Comparison of ENCODE assay signal across 19 cellular contexts in the genomic region with DNA sequence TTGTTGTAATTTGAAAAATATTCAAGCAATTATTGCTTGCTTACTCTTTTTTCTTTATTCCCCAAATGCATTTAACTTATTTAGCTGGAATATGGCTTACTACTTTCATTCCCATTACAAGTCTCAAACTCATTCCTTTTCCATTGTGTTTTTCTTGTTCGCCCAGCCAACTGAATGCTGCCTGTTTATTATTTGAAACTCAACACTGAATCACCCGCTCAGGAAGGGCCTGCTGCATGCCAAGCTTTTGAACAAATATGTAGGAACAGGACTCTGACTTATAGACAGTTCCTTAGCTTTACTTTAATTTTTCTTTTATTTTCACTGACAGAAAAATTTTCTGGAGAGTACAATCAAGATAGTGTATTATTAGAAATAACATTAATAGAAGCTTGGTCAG. TPM values are rescaled to one million over a fixed set of nuclear protein-coding genes. Genes with fewer than 3 reads are reported as not detected.
DNase-seq lines count a peak whose midpoint lies in the region; ATAC-seq, FAIRE-seq and TF ChIP-seq lines count a peak whose summit lies in the region.
"Had no signal": no experiment of that assay in that cellular context is flagged by ENCODE, and none has a peak within 500 bp of the region (broad histone marks: within the 10 kb centered on the region; RNA-seq: fewer than 3 reads in every experiment).

No MANE protein-coding gene starts in this region.

- no peaks in the 10 kb centered on the region for H3K9me3 Mint-ChIP-seq in activated CD8-positive, alpha-beta memory T cell treated with anti-CD3 and anti-CD28 coated beads, Interleukin-2, amount 10 ng/mL, durations not matched to agents 7 days and 5 days (ENCODE audit: low read depth)
- H3K9me3 Mint-ChIP-seq: activated naive CD8-positive, alpha-beta T cell treated with anti-CD3 and anti-CD28 coated beads, Interleukin-2, amount 50 U/mL, for 24 hours had no signal

- H3K4me3 ChIP-seq in AG04450 (ENCODE audit: low read depth, low read length) = no peak overlapping the region
- H3K4me3 ChIP-seq in cardiac fibroblast (replicated peaks in 1 of 2; ENCODE audit: low read depth in 2 of 2, low read length in 2 of 2) = no peak overlapping the region
- H3K4me3 ChIP-seq in mesenchymal stem cell (ENCODE audit: insufficient read depth in 1 of 2, low read depth in 1 of 2, low read length in 2 of 2) = no peak overlapping the region
- H3K4me3 ChIP-seq: lung, SJCRH30, upper lobe of left lung had no signal

- H3K27me3 ChIP-seq in AG04450 (ENCODE audit: control insufficient read depth, insufficient read depth, low read length) = no peaks in the 10 kb centered on the region
- H3K27me3 ChIP-seq in mesenchymal stem cell (ENCODE audit: control insufficient read depth in 1 of 2, insufficient read depth in 1 of 2, low read length in 2 of 2) = no peaks in the 10 kb centered on the region
- H3K27me3 ChIP-seq: SJCRH30, upper lobe of left lung had no signal

- FAIRE-seq in urothelium cell line (lab: Jason Lieb, UNC) = no peak
- FAIRE-seq: D721Med had no signal

- H3K27ac ChIP-seq in AG04450 (ENCODE audit: low read depth, low read length) = no peak overlapping the region
- H3K27ac ChIP-seq in mesenchymal stem cell (ENCODE audit: low read length, poor library complexity, severe bottlenecking) = no peak overlapping the region
- H3K27ac ChIP-seq: SJCRH30, WERI-Rb-1 had no signal

- no peak overlapping the region for H2AK5ac ChIP-seq in mesenchymal stem cell (ENCODE audit: low read length, severe bottlenecking)

- peaks cover 6 to 54% of the 10 kb centered on the region in 2 experiments for H3K36me3 ChIP-seq in mesenchymal stem cell (ENCODE audit: control insufficient read depth in 1 of 2, insufficient read depth in 2 of 2, low read depth in 1 of 2, low read length in 2 of 2)
- H3K36me3 ChIP-seq: WERI-Rb-1 had no signal

- no peak overlapping the region for H2BK5ac ChIP-seq in mesenchymal stem cell (ENCODE audit: low read depth, low read length, poor library complexity, severe bottlenecking)

- no peak overlapping the region for H3K18ac ChIP-seq in mesenchymal stem cell (ENCODE audit: low read depth in 1 of 2, low read length in 2 of 2)

- H3K36me3 Mint-ChIP-seq in activated CD8-positive, alpha-beta memory T cell treated with anti-CD3 and anti-CD28 coated beads, Interleukin-2, amount 10 ng/mL, durations not matched to agents 7 days and 5 days = no peaks in the 10 kb centered on the region

- POLR2A ChIA-PET in AG04450 (lab: Yijun Ruan, JAX) = interaction anchor here (0.9 to 1.2 kb wide), 3 partner anchors 8 to 181 kb away, joined by 3 to 4 read pairs (median 4); a partner anchor contains a TSS

- no peak overlapping the region for H4K91ac ChIP-seq in mesenchymal stem cell (ENCODE audit: low read length)

- H2BK120ac ChIP-seq in mesenchymal stem cell (ENCODE audit: low read depth, low read length) = no peak overlapping the region

- no peak overlapping the region for H3K4me3 Mint-ChIP-seq in activated CD8-positive, alpha-beta memory T cell treated with anti-CD3 and anti-CD28 coated beads, Interleukin-2, amount 10 ng/mL, durations not matched to agents 7 days and 5 days
- H3K4me3 Mint-ChIP-seq: activated naive CD8-positive, alpha-beta T cell treated with anti-CD3 and anti-CD28 coated beads, Interleukin-2, amount 50 U/mL, for 24 hours had no signal

- DNase-seq in AG04450 (ENCODE audit: low read depth, low spot score) (peak; percentile 52), NCI-H1092 treated with DMSO at 0.1 percent for 48 hours (lab: John Stamatoyannopoulos, UW) (peak; percentile 54), cardiac fibroblast (ENCODE audit: low read depth in 2 of 2) (peak; percentile 73 to 87), mesenchymal stem cell (no peak), NCI-H1105 (lab: John Stamatoyannopoulos, UW) (no peak), urothelium cell line (ENCODE audit: low spot score) (no peak), RKO (ENCODE audit: low spot score) (no peak)
- no peak for DNase-seq in activated CD8-positive, alpha-beta memory T cell treated with anti-CD3 and anti-CD28 coated beads, Interleukin-2, amount 10 ng/mL, durations not matched to agents 7 days and 5 days
- DNase-seq: activated naive CD8-positive, alpha-beta T cell treated with anti-CD3 and anti-CD28 coated beads, Interleukin-2, amount 50 U/mL, for 24 hours; activated T-cell treated with anti-CD3 and anti-CD28 coated beads for 4 hours; KBM-7; NCI-H187; occipital lobe; SJCRH30; stimulated activated CD4-positive, alpha-beta T cell treated with anti-CD3 and anti-CD28 coated beads, Interleukin-15, amount 100 ng/mL, for 24 hours; upper lobe of left lung; WERI-Rb-1 had no signal

- H3K9me3 ChIP-seq in AG04450 (ENCODE audit: control insufficient read depth, insufficient read depth, low read length) (no peaks in the 10 kb centered on the region), mesenchymal stem cell (ENCODE audit: control insufficient read depth, low read length) (no peaks in the 10 kb centered on the region)
- H3K9me3 ChIP-seq: SJCRH30, upper lobe of left lung had no signal

- H2BK12ac ChIP-seq in mesenchymal stem cell (ENCODE audit: low read length in 2 of 2) = no peak overlapping the region

- H3K23ac ChIP-seq in mesenchymal stem cell (ENCODE audit: low read length in 2 of 2) = no peak overlapping the region

- no peak for TF ChIP-seq CTCF in AG04450 (IDR thresholded peaks at IDR 0.05; ENCODE audit: low read depth, low read length)
- TF ChIP-seq CTCF in cardiac fibroblast (IDR thresholded peaks at IDR 0.05; ENCODE audit: low read depth, low read length) = no peak

- H3K9ac ChIP-seq in mesenchymal stem cell (ENCODE audit: low read length) = peak overlapping the region; percentile 71

- no peak overlapping the region for H2BK15ac ChIP-seq in mesenchymal stem cell (ENCODE audit: low read depth, poor library complexity, severe bottlenecking)

- no peak overlapping the region for H3K27ac Mint-ChIP-seq in activated CD8-positive, alpha-beta memory T cell treated with anti-CD3 and anti-CD28 coated beads, Interleukin-2, amount 10 ng/mL, durations not matched to agents 7 days and 5 days
- H3K27ac Mint-ChIP-seq: activated naive CD8-positive, alpha-beta T cell treated with anti-CD3 and anti-CD28 coated beads, Interleukin-2, amount 50 U/mL, for 24 hours had no signal

- H3K4me1 ChIP-seq in mesenchymal stem cell (ENCODE audit: control insufficient read depth, insufficient read depth, low read depth, low read length) = no peaks in the 10 kb centered on the region
- H3K4me1 ChIP-seq: SJCRH30 had no signal

- no peaks in the 10 kb centered on the region for H3K4me1 Mint-ChIP-seq in activated CD8-positive, alpha-beta memory T cell treated with anti-CD3 and anti-CD28 coated beads, Interleukin-2, amount 10 ng/mL, durations not matched to agents 7 days and 5 days
- H3K4me1 Mint-ChIP-seq: activated naive CD8-positive, alpha-beta T cell treated with anti-CD3 and anti-CD28 coated beads, Interleukin-2, amount 50 U/mL, for 24 hours had no signal

- H2AFZ ChIP-seq in mesenchymal stem cell (ENCODE audit: low read depth, low read length) = no peak overlapping the region

- H3K27me3 Mint-ChIP-seq in activated CD8-positive, alpha-beta memory T cell treated with anti-CD3 and anti-CD28 coated beads, Interleukin-2, amount 10 ng/mL, durations not matched to agents 7 days and 5 days = no peaks in the 10 kb centered on the region
- H3K27me3 Mint-ChIP-seq: activated naive CD8-positive, alpha-beta T cell treated with anti-CD3 and anti-CD28 coated beads, Interleukin-2, amount 50 U/mL, for 24 hours had no signal

- ATAC-seq in activated CD8-positive, alpha-beta memory T cell treated with anti-CD3 and anti-CD28 coated beads, Interleukin-2, amount 10 ng/mL, durations not matched to agents 7 days and 5 days = no peak
- ATAC-seq: activated naive CD8-positive, alpha-beta T cell treated with anti-CD3 and anti-CD28 coated beads, Interleukin-2, amount 50 U/mL, for 24 hours had no signal

- H3K4ac ChIP-seq in mesenchymal stem cell (ENCODE audit: low read depth in 1 of 2, low read length in 2 of 2) = no peak overlapping the region

- no peaks in the 10 kb centered on the region for H3K79me1 ChIP-seq in mesenchymal stem cell (replicated peaks; ENCODE audit: low read length, poor library complexity, severe bottlenecking)

- H3K4me2 ChIP-seq in mesenchymal stem cell (ENCODE audit: low read length, poor library complexity, severe bottlenecking) = no peak overlapping the region

- WGBS in mesenchymal stem cell = 48% methylated on average over 1 of the region's 2 CpGs

- CTCF ChIA-PET in AG04450 (lab: Charles Lee) = interaction anchor here (1.2 to 2.3 kb wide), 2 partner anchors 12 to 395 kb away, joined by 3 to 8 read pairs; no protein-coding TSS in a partner anchor
- CTCF ChIA-PET in activated CD8-positive, alpha-beta memory T cell treated with anti-CD3 and anti-CD28 coated beads, Interleukin-2, amount 10 ng/mL, durations not matched to agents 7 days and 5 days (lab: Charles Lee) = no interaction called here

- H3K14ac ChIP-seq in mesenchymal stem cell (ENCODE audit: low read length in 2 of 2) = no peak overlapping the region

- no peak overlapping the region for H4K8ac ChIP-seq in mesenchymal stem cell (ENCODE audit: low read length)

RNA-seq across cellular contexts. Expression of a gene that starts 12.9 kb away (rescaled TPM):
- polyA plus RNA-seq in AG04450 (2011; rRNA removed) = 204 and 255 TPM in 2 replicates
- polyA minus RNA-seq in AG04450 (2011; rRNA and poly(A)+ RNA removed) = 496 and 512 TPM in 2 replicates
- 160 TPM for polyA plus RNA-seq in mesenchymal stem cell (2013, experiment 1 of 2)
- 161 TPM for polyA plus RNA-seq in mesenchymal stem cell (2013, experiment 2 of 2)
- total RNA-seq in activated CD8-positive, alpha-beta memory T cell treated with anti-CD3 and anti-CD28 coated beads, Interleukin-2, amount 10 ng/mL, durations not matched to agents 7 days and 5 days = not detected

Comparison
In these comparisons a context has a peak if more than half of its experiments do, and no peak if none do; other contexts are left out.
1. DNase-seq: peak in AG04450 (single experiment), NCI-H1092 treated with DMSO at 0.1 percent for 48 hours (single experiment) and cardiac fibroblast (2 of 2); none in mesenchymal stem cell (single experiment), NCI-H1105 (single experiment), urothelium cell line (single experiment), RKO (single experiment) and activated CD8-positive, alpha-beta memory T cell treated with anti-CD3 and anti-CD28 coated beads, Interleukin-2, amount 10 ng/mL, durations not matched to agents 7 days and 5 days (single experiment).